ENCODE assay signal across 1 cellular context in genomic region chr16:65195998-65196397, GRCh38.
TF ChIP-seq lines count a peak whose summit lies in the region.

No MANE protein-coding gene starts in this region.

TF ChIP-seq in SK-N-SH, 30 proteins besides CTCF, POLR2A, EP300 and RAD21 (continued from another document):
- TF ChIP-seq MAX (IDR thresholded peaks at IDR 0.05; ENCODE audit: low read depth), result no peak
- TF ChIP-seq FOXJ3 (CRISPR knock-in tag; IDR thresholded peaks at IDR 0.05), result no peak
- peak; percentile 38; the same call in 1 of the 2 replicates for TF ChIP-seq TEAD4 (IDR thresholded peaks at IDR 0.05; ENCODE audit: borderline replicate concordance, insufficient read depth)
- peak; percentile 41 for TF ChIP-seq JUND (IDR thresholded peaks at IDR 0.05)
- no peak for TF ChIP-seq TAF1 (IDR thresholded peaks at IDR 0.05; ENCODE audit: borderline replicate concordance, low read depth, low read length)
- no peak for TF ChIP-seq GATA2 (CRISPR knock-in tag; IDR thresholded peaks at IDR 0.05)
- no peak for TF ChIP-seq USF1 (IDR thresholded peaks at IDR 0.05; ENCODE audit: borderline replicate concordance, low read depth)
- TF ChIP-seq POLR2AphosphoS5 (IDR thresholded peaks at IDR 0.05; ENCODE audit: low read depth, low read length), result peak; percentile 22; the same call in 1 of the 2 replicates
TF ChIP-seq in SK-N-SH: peak in this region for 5.
